11 cellular contexts compared by ENCODE assay signal in the genomic region with DNA sequence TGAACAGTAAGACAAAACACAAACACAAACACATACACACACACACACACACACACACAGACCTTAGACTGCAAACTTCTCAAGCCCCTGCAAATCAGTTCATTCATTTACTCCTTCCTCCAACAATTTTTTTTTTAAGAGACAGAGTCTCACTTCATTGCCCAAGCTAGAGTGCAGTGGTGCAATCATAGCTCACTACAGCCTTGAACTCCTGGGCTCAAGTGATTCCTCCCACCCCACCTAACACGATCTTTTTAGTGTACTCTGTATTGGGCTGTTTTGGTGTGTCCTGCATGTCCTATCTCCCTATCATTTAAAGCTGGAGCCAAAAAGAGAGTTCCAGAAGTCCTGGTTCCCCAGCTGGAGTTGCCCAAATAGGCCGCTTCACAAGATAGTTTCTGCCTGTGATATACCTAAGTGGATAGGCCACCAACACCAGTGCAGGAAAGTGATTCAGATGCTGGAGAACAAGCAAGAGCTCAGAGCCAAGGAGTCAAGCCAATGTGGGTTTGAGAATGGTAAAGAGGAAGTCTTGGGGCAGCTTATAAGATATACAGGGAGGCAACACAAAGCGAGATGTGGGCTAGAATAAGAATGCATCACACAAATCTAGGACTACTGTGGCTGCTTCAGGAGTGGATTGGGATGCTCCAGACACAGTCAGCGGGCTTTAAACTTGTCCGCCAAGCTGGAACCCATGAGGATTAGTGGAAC.
DNase-seq lines count a peak whose midpoint lies in the region; ATAC-seq, FAIRE-seq and TF ChIP-seq lines count a peak whose summit lies in the region.
"Had no signal": no experiment of that assay in that cellular context is flagged by ENCODE, and none has a peak within 500 bp of the region (broad histone marks: within the 10 kb centered on the region; RNA-seq: fewer than 3 reads in every experiment).

No MANE protein-coding gene starts in this region.

- no peaks in the 10 kb centered on the region for H3K79me2 ChIP-seq in HepG2 (ENCODE audit: insufficient read depth, low read length)

- no peak overlapping the region for H3K4me3 Mint-ChIP-seq in osteocyte (ENCODE audit: unreplicated experiment)

- H3K9me3 ChIP-seq in HepG2 (ENCODE audit: low read length), result no peaks in the 10 kb centered on the region
- H3K9me3 ChIP-seq: HAP-1, vagina had no signal

- TF ChIP-seq CTCF in HepG2 (CRISPR knock-in tag; IDR thresholded peaks at IDR 0.05) (no peak), osteocyte (IDR thresholded peaks at IDR 0.05) (no peak)

- ATAC-seq in GM18873 (IDR thresholded peaks at IDR 0.05; ENCODE audit: low FRiP score, unreplicated experiment) (peak; percentile 15), GM21825 (IDR thresholded peaks at IDR 0.05; ENCODE audit: unreplicated experiment) (peak; percentile 37), HG03439 (IDR thresholded peaks at IDR 0.05; ENCODE audit: unreplicated experiment) (peak; percentile 42), HepG2 (peak; percentile 71)

- FAIRE-seq in HepG2 (lab: Jason Lieb, UNC), result peak; percentile 15

- no peak overlapping the region; the same call in 1 of the 2 replicates for H3K4me2 ChIP-seq in HepG2 (ENCODE audit: low read depth, low read length)

- no TSS peak for BruUV-seq in HepG2 (replicated peaks; lab: Mats Ljungman, UMichigan)

- 67% methylated on average over 4 of the region's 5 CpGs for WGBS in HepG2 (ENCODE audit: low lambda C conversion rate)

- POLR2A ChIA-PET in HepG2 (lab: Yijun Ruan, JAX), result interaction anchor here (0.6 kb wide), 1 partner anchor 126 kb away, joined by 4 read pairs; no protein-coding TSS in a partner anchor

- no peaks in the 10 kb centered on the region for H3K27me3 ChIP-seq in HepG2 (ENCODE audit: control insufficient read depth in 1 of 2, insufficient read depth in 2 of 2, low read length in 2 of 2)
- H3K27me3 ChIP-seq: vagina had no signal

- no peak overlapping the region for H3K27ac Mint-ChIP-seq in osteocyte (ENCODE audit: unreplicated experiment)

- no peak overlapping the region for H2AFZ ChIP-seq in HepG2 (ENCODE audit: low read length)

- no peaks in the 10 kb centered on the region for H3K36me3 ChIP-seq in HepG2 (replicated peaks in 1 of 2; ENCODE audit: control insufficient read depth in 1 of 2, insufficient read depth in 2 of 2, low read length in 2 of 2)
- H3K36me3 ChIP-seq: HAP-1, vagina had no signal

- CTCF ChIA-PET in HepG2 (lab: Yijun Ruan, JAX; ENCODE audit: low intra/inter-chr PET ratio, low total read pairs), result no interaction called here

- in situ Hi-C loops in HepG2 (cut with HindIII; ENCODE audit: extremely low pct_ligation_motif_present, low pct_unique_long_range_greater_than_20kb), result loop anchor here (10.0 to 25.0 kb wide), 2 partner anchors 163 to 280 kb away; no protein-coding TSS in a partner anchor

- TF ChIP-seq POLR2A in HepG2 (IDR thresholded peaks at IDR 0.05; ENCODE audit: insufficient read depth in 1 of 2, low read depth in 2 of 2, low read length in 2 of 2), result no peak

- H3K4me3 ChIP-seq in HepG2 (replicated peaks in 1 of 3; ENCODE audit: insufficient read depth in 1 of 3, low read depth in 2 of 3, low read length in 3 of 3), result no peak overlapping the region
- H3K4me3 ChIP-seq: HAP-1, vagina had no signal

- H3K4me1 ChIP-seq in HepG2 (ENCODE audit: insufficient read depth, low read length), result peaks cover 20% of the 10 kb centered on the region
- H3K4me1 ChIP-seq: vagina had no signal

- H3K27ac ChIP-seq in HepG2 (ENCODE audit: extremely low read length, insufficient read depth, low read length), result no peak overlapping the region
- H3K27ac ChIP-seq: vagina had no signal

- intact Hi-C loops in HepG2 (cut with micrococcal nuclease; ENCODE audit: unreplicated experiment), result loop anchor here (10.0 kb wide), 1 partner anchor 163 kb away; no protein-coding TSS in a partner anchor

- no peak overlapping the region for H3K9ac ChIP-seq in HepG2 (ENCODE audit: insufficient read depth, low read depth, low read length)

- no peaks in the 10 kb centered on the region for H3K9me3 Mint-ChIP-seq in osteocyte (ENCODE audit: unreplicated experiment)
- H3K9me3 Mint-ChIP-seq: naive B cell had no signal

- no peak for TF ChIP-seq EP300 in HepG2 (IDR thresholded peaks at IDR 0.05; ENCODE audit: low read depth in 2 of 2, low read length in 2 of 2)
- no peak for TF ChIP-seq EP300 in HepG2 (CRISPR knock-in tag; IDR thresholded peaks at IDR 0.05; ENCODE audit: borderline replicate concordance)

- no peaks in the 10 kb centered on the region for H4K20me1 ChIP-seq in HepG2 (ENCODE audit: insufficient read depth, low read length)

- peak; percentile 7 for DNase-seq in HepG2 (ENCODE audit: low spot score)
- DNase-seq in 8988T, result no peak
- DNase-seq in NK-92 treated with Interleukin-12 subunit alpha and Interleukin-12 subunit beta, amount 100 ng/mL, for 24 hours (lab: John Stamatoyannopoulos, UW), result no peak
- no peak for DNase-seq in osteocyte (ENCODE audit: extremely low spot score, unreplicated experiment)
- no peak for DNase-seq in NCI-H2107 treated with DMSO at 0.1 percent for 48 hours (lab: John Stamatoyannopoulos, UW; ENCODE audit: unreplicated experiment)

- H3K27me3 Mint-ChIP-seq in osteocyte (ENCODE audit: unreplicated experiment), result no peaks in the 10 kb centered on the region

- no peak for TF ChIP-seq RAD21 in HepG2 (CRISPR knock-in tag; IDR thresholded peaks at IDR 0.05)

- H3K4me1 Mint-ChIP-seq in osteocyte (ENCODE audit: unreplicated experiment), result peaks cover 15% of the 10 kb centered on the region

- no peaks in the 10 kb centered on the region for H3K36me3 Mint-ChIP-seq in osteocyte (ENCODE audit: unreplicated experiment)
- H3K36me3 Mint-ChIP-seq: naive B cell had no signal

TF ChIP-seq in HepG2, 621 proteins besides CTCF, POLR2A, EP300 and RAD21:
- TF ChIP-seq, protein P1, sequence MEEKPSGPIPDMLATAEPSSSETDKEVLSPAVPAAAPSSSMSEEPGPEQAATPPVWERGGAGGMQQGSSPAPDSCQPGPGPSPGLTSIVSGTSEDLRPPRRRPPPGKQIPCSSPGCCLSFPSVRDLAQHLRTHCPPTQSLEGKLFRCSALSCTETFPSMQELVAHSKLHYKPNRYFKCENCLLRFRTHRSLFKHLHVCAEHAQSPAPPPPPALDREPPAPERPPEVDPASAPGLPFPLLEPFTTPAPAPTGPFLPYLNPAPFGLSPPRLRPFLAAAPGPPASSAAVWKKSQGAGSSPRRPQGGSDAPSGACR (CRISPR knock-in tag; IDR thresholded peaks at IDR 0.05), result no peak
- TF ChIP-seq, protein P2, sequence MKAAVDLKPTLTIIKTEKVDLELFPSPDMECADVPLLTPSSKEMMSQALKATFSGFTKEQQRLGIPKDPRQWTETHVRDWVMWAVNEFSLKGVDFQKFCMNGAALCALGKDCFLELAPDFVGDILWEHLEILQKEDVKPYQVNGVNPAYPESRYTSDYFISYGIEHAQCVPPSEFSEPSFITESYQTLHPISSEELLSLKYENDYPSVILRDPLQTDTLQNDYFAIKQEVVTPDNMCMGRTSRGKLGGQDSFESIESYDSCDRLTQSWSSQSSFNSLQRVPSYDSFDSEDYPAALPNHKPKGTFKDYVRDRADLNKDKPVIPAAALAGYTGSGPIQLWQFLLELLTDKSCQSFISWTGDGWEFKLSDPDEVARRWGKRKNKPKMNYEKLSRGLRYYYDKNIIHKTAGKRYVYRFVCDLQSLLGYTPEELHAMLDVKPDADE (CRISPR knock-in tag; IDR thresholded peaks at IDR 0.05), result no peak
- 0 out of 2 replicates have a peak, but pooled peaks have one; percentile 11 for TF ChIP-seq CEBPG (CRISPR knock-in tag; IDR thresholded peaks at IDR 0.05)
- TF ChIP-seq, protein P3, sequence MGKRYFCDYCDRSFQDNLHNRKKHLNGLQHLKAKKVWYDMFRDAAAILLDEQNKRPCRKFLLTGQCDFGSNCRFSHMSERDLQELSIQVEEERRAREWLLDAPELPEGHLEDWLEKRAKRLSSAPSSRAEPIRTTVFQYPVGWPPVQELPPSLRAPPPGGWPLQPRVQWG (CRISPR knock-in tag; IDR thresholded peaks at IDR 0.05; ENCODE audit: borderline replicate concordance, low read depth), result no peak
- no peak for TF ChIP-seq ZNF772 (CRISPR knock-in tag; IDR thresholded peaks at IDR 0.05)
- TF ChIP-seq, protein P4, sequence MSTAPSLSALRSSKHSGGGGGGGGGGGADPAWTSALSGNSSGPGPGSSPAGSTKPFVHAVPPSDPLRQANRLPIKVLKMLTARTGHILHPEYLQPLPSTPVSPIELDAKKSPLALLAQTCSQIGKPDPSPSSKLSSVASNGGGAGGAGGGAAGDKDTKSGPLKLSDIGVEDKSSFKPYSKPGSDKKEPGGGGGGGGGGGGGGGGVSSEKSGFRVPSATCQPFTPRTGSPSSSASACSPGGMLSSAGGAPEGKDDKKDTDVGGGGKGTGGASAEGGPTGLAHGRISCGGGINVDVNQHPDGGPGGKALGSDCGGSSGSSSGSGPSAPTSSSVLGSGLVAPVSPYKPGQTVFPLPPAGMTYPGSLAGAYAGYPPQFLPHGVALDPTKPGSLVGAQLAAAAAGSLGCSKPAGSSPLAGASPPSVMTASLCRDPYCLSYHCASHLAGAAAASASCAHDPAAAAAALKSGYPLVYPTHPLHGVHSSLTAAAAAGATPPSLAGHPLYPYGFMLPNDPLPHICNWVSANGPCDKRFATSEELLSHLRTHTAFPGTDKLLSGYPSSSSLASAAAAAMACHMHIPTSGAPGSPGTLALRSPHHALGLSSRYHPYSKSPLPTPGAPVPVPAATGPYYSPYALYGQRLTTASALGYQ (CRISPR knock-in tag; IDR thresholded peaks at IDR 0.05), result no peak
- no peak for TF ChIP-seq AHR (CRISPR knock-in tag; IDR thresholded peaks at IDR 0.05)
- no peak for TF ChIP-seq AKAP8 (CRISPR knock-in tag; IDR thresholded peaks at IDR 0.05)
- TF ChIP-seq ZNF256 (CRISPR knock-in tag; conservative IDR thresholded peaks at IDR 0.05), result no peak
- no peak for TF ChIP-seq ZBTB42 (CRISPR knock-in tag; IDR thresholded peaks at IDR 0.05)
- no peak for TF ChIP-seq ZNF569 (CRISPR knock-in tag; IDR thresholded peaks at IDR 0.05; ENCODE audit: borderline replicate concordance)
- no peak for TF ChIP-seq ELF1 (CRISPR knock-in tag; IDR thresholded peaks at IDR 0.05)
- peak; percentile 25; the same call in 1 of the 2 replicates for TF ChIP-seq HNF4A (CRISPR knock-in tag; IDR thresholded peaks at IDR 0.05)
- TF ChIP-seq ZNF274 (CRISPR knock-in tag; IDR thresholded peaks at IDR 0.05), result no peak
- TF ChIP-seq ZNF44 (CRISPR knock-in tag; IDR thresholded peaks at IDR 0.05), result no peak
- no peak for TF ChIP-seq AGO2 (optimal IDR thresholded peaks at IDR 0.05; ENCODE audit: low read depth, low read length)
- TF ChIP-seq CEBPB (IDR thresholded peaks at IDR 0.05; ENCODE audit: borderline replicate concordance, low read depth, low read length), result 0 out of 2 replicates have a peak, but pooled peaks have one; percentile 57
- no peak for TF ChIP-seq RORA (CRISPR knock-in tag; IDR thresholded peaks at IDR 0.05)
- TF ChIP-seq ZNF790 (CRISPR knock-in tag; IDR thresholded peaks at IDR 0.05; ENCODE audit: borderline replicate concordance), result no peak

Comparison
In these comparisons a context has a peak if more than half of its experiments do, and no peak if none do; other contexts are left out.
1. ATAC-seq: peak in every context shown above with its lines; median percentile 71 in HepG2; 42 in HG03439; 37 in GM21825; 15 in GM18873.